In the genomic region with DNA sequence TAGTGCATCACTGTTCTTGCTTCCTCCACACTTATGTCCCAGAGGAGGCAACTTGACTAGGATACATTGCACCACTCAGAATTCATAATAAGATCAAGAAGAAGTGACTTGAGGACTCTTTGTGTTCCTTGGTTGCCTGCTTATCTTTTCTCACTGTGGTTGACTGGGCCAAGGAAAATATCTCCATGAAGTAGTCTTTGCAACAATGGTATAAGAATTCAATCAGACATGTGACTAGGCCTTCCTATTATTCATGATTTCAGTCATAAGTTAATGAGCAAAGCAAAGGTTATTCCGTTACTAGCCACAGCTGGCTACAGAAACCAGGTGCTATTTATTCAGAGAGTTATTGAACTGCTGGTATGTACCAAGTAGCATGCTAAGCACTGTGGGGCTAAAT, we compare ENCODE assay signal across 22 cellular contexts.
"Had no signal": no experiment of that assay in that cellular context is flagged by ENCODE, and none has a peak within 500 bp of the region (broad histone marks: within the 10 kb centered on the region; RNA-seq: fewer than 3 reads in every experiment).

No MANE protein-coding gene starts in this region.

- DNase-seq: IMR-90, Karpas-422, KG1, MG63, NCI-H1092, NCI-H1105 treated with DMSO at 0.1 percent for 48 hours, NCI-H1417 treated with DMSO at 0.1 percent for 48 hours, NCI-H146, NCI-H1694 treated with DMSO at 0.1 percent for 48 hours, NCI-H1930, NCI-H2081, NCI-H2107, NCI-H226, NCI-H446, NCI-H510A, NCI-H524 treated with DMSO at 0.1 percent for 48 hours, NCI-H69, NCI-H774, RPMI8226, SHP77, SK-N-SH had no signal

- H3K27me3 ChIP-seq: MG63 had no signal

- H3K9me3 ChIP-seq: MG63, SK-N-SH had no signal

- H3K4me3 ChIP-seq: MG63 had no signal

- ATAC-seq: HepG2 had no signal
